8 cellular contexts compared by ENCODE assay signal in genomic region chr14:23366163-23366921, GRCh38. TPM values are rescaled to one million over a fixed set of nuclear protein-coding genes. Genes with fewer than 3 reads are reported as not detected.
DNase-seq lines count a peak whose midpoint lies in the region; ATAC-seq and TF ChIP-seq lines count a peak whose summit lies in the region.

No MANE protein-coding gene starts in this region.

- in situ Hi-C loops in GM13976 (cut with MboI; ENCODE audit: low sequenced_read_pairs, unreplicated experiment), result no loop called here

- H3K36me3 ChIP-seq in colonic mucosa (no peaks in the 10 kb centered on the region), subcutaneous abdominal adipose tissue (ENCODE audit: control insufficient read depth in 5 of 5, insufficient read depth in 5 of 5, low read length in 5 of 5) (no peaks in the 10 kb centered on the region)

- no peak for ATAC-seq in GM19452 (IDR thresholded peaks at IDR 0.05; ENCODE audit: unreplicated experiment)

- peaks cover 22% of the 10 kb centered on the region for H3K27me3 ChIP-seq in colonic mucosa
- H3K27me3 ChIP-seq in layer of hippocampus (ENCODE audit: control insufficient read depth, insufficient read depth, low read length), result no peaks in the 10 kb centered on the region
- H3K27me3 ChIP-seq in subcutaneous abdominal adipose tissue (ENCODE audit: control insufficient read depth in 5 of 5, insufficient read depth in 4 of 5, low read length in 5 of 5), result peaks cover 0 to 28% (median 13%) of the 10 kb centered on the region in 5 donors

- H3K9me3 ChIP-seq in colonic mucosa (no peaks in the 10 kb centered on the region), subcutaneous abdominal adipose tissue (ENCODE audit: control insufficient read depth in 5 of 5, low read length in 5 of 5) (no peaks in the 10 kb centered on the region)

- intact Hi-C loops in colonic mucosa (cut with DNase I), result no loop called here

- DNase-seq in NCI-H1694 treated with DMSO at 0.1 percent for 48 hours (lab: John Stamatoyannopoulos, UW), result peak; percentile 86
- peak; percentile 53 for DNase-seq in colonic mucosa
- DNase-seq in NOMO-1 treated with dmso at 0.1 percent for 144 hours (lab: John Stamatoyannopoulos, UW; ENCODE audit: unreplicated experiment), result no peak
- DNase-seq in DMS53 treated with DMSO at 0.1 percent for 48 hours (lab: John Stamatoyannopoulos, UW; ENCODE audit: unreplicated experiment), result no peak
- DNase-seq in GM13976 (ENCODE audit: low spot score), result no peak

- H3K27ac ChIP-seq in colonic mucosa (peak overlapping the region; percentile 82), layer of hippocampus (ENCODE audit: low read depth, low read length) (peak overlapping the region; percentile 93), subcutaneous abdominal adipose tissue (ENCODE audit: low read depth, low read length) (peak overlapping the region; percentile 62)

- peak overlapping the region; percentile 26 to 76 for H3K9ac ChIP-seq in colonic mucosa (ENCODE audit: low read depth in 2 of 2, low read length in 2 of 2)
- peak overlapping the region in 4 of 5 donors; percentile 23 to 69 (median 52) for H3K9ac ChIP-seq in subcutaneous abdominal adipose tissue (ENCODE audit: low read length in 5 of 5)

- TF ChIP-seq CTCF in colonic mucosa (IDR thresholded peaks at IDR 0.05) (no peak), GM13976 (IDR thresholded peaks at IDR 0.05; ENCODE audit: borderline replicate concordance, control extremely low read depth, extremely low read depth, insufficient read depth, missing control alignments) (no peak)

- H3K4me3 ChIP-seq in colonic mucosa (peak overlapping the region; percentile 27), subcutaneous abdominal adipose tissue (ENCODE audit: low read depth in 1 of 5, low read length in 5 of 5) (peak overlapping the region in 4 of 5 donors; percentile 56 to 73 (median 63))

- H3K4me1 ChIP-seq in colonic mucosa (no peaks in the 10 kb centered on the region), subcutaneous abdominal adipose tissue (ENCODE audit: control insufficient read depth in 5 of 5, insufficient read depth in 5 of 5, low read length in 5 of 5) (peaks cover 0 to 44% (median 33%) of the 10 kb centered on the region in 5 donors)

RNA-seq across cellular contexts. Expression of gene EFS, which starts 1.4 kb away (rescaled TPM):
- total RNA-seq in colonic mucosa, result 1 to 10 TPM; 1.1 to 2.3 TPM

RNA-seq across cellular contexts. Expression of gene IL25, which starts 6.3 kb away (rescaled TPM):
- not detected for total RNA-seq in colonic mucosa

RNA-seq across cellular contexts. Expression of gene CMTM5, which starts 10.5 kb away (rescaled TPM):
- total RNA-seq in colonic mucosa, result under 1 TPM; 0.40 to 0.66 TPM

RNA-seq across cellular contexts. Expression of gene SLC22A17, which starts 13.7 kb away (rescaled TPM):
- 1 to 10 TPM; 3.9 to 6.7 TPM for total RNA-seq in colonic mucosa

RNA-seq across cellular contexts. Expression of gene MYH6, which starts 41.7 kb away (rescaled TPM):
- 1 to 10 TPM in 1 of 2 donors, not detected in 1; 1.6 TPM for total RNA-seq in colonic mucosa

Comparison
In these comparisons a context has a peak if more than half of its experiments do, and no peak if none do; other contexts are left out.
1. DNase-seq: peak in NCI-H1694 treated with DMSO at 0.1 percent for 48 hours (single experiment) and colonic mucosa (single experiment); none in NOMO-1 treated with dmso at 0.1 percent for 144 hours (single experiment), DMS53 treated with DMSO at 0.1 percent for 48 hours (single experiment) and GM13976 (single experiment).
2. Peak in every context shown above with its lines, with median percentiles within 50 percentile points of each other: H3K27ac ChIP-seq.